17 cellular contexts compared by ENCODE assay signal in genomic region chr7:51152801-51153200, GRCh38.
A peak's percentile ranks its signal among the peaks of the same experiment; 100 is the strongest.
DNase-seq lines count a peak whose midpoint lies in the region; ATAC-seq, FAIRE-seq and TF ChIP-seq lines count a peak whose summit lies in the region.
"Had no signal": no experiment of that assay in that cellular context is flagged by ENCODE, and none has a peak within 500 bp of the region (broad histone marks: within the 10 kb centered on the region; RNA-seq: fewer than 3 reads in every experiment).

No MANE protein-coding gene starts in this region.

- H3K79me1 ChIP-seq in mesenchymal stem cell (replicated peaks; ENCODE audit: low read length, poor library complexity, severe bottlenecking): no peaks in the 10 kb centered on the region

- no peak for TF ChIP-seq CTCF in WTC11 (IDR thresholded peaks at IDR 0.05)
- TF ChIP-seq CTCF in dorsolateral prefrontal cortex (IDR thresholded peaks at IDR 0.05 in 54 of 56, conservative IDR thresholded peaks at IDR 0.05 in 2 of 56; ENCODE audit: low read depth in 1 of 56, partially characterized antibody in 56 of 56): no peak

- CTCF ChIA-PET in WTC11 (lab: Charles Lee): interaction anchor here (0.8 to 3.3 kb wide), 6 partner anchors 8 to 214 kb away, joined by 3 to 41 read pairs (median 8); no protein-coding TSS in a partner anchor

- peaks cover 0 to 66% (median 54%) of the 10 kb centered on the region in 10 experiments; a peak in 18 of 20 replicates for H3K4me1 ChIP-seq in BLaER1 treated with 17β-estradiol and CSF1 and Interleukin-3, amounts not matched to agents 10 nM and 100 nM
- H3K4me1 ChIP-seq in mesenchymal stem cell (ENCODE audit: control insufficient read depth, insufficient read depth, low read depth, low read length): no peaks in the 10 kb centered on the region
- H3K4me1 ChIP-seq: BE2C had no signal

- no peak overlapping the region for H3K4me3 Mint-ChIP-seq in WTC11
- H3K4me3 Mint-ChIP-seq: CD14-positive monocyte; CD4-positive, alpha-beta memory T cell had no signal

- TF ChIP-seq POLR2A in GM12891 (IDR thresholded peaks at IDR 0.05; ENCODE audit: low read depth, low read length): no peak

- POLR2A ChIA-PET in WTC11 (lab: Charles Lee): no interaction called here

- H3K27ac Mint-ChIP-seq in WTC11: 0 out of 2 replicates have a peak overlapping the region, but pooled peaks have one; percentile 25
- H3K27ac Mint-ChIP-seq: CD14-positive monocyte; CD4-positive, alpha-beta memory T cell had no signal

- peak overlapping the region in 8 of 11 experiments; percentile 12 to 85 (median 64); a peak in 13 of 22 replicates for H3K4me2 ChIP-seq in BLaER1 treated with 17β-estradiol and CSF1 and Interleukin-3, amounts not matched to agents 10 nM and 100 nM
- H3K4me2 ChIP-seq in mesenchymal stem cell (ENCODE audit: low read length, poor library complexity, severe bottlenecking): no peak overlapping the region

- no peaks in the 10 kb centered on the region for H3K27me3 ChIP-seq in BLaER1 treated with 17β-estradiol and CSF1 and Interleukin-3, amounts not matched to agents 10 nM and 100 nM
- H3K27me3 ChIP-seq in dorsolateral prefrontal cortex (no peaks in the 10 kb centered on the region), mesenchymal stem cell (ENCODE audit: control insufficient read depth in 1 of 2, insufficient read depth in 1 of 2, low read length in 2 of 2) (peaks cover 26 to 54% of the 10 kb centered on the region in 2 experiments)

- no peak overlapping the region for H4K8ac ChIP-seq in mesenchymal stem cell (ENCODE audit: low read length)

- intact Hi-C loops in dorsolateral prefrontal cortex (cut with DNase I): loop anchor here in 1 of 2 donors (5.0 kb wide), 1 partner anchor 460 kb away; no protein-coding TSS in a partner anchor

- no peak overlapping the region for H3K14ac ChIP-seq in mesenchymal stem cell (ENCODE audit: low read length in 2 of 2)

- H3K36me3 ChIP-seq in BLaER1 treated with 17β-estradiol and CSF1 and Interleukin-3, amounts not matched to agents 10 nM and 100 nM: no peaks in the 10 kb centered on the region; a peak in 1 of 22 replicates
- no peaks in the 10 kb centered on the region for H3K36me3 ChIP-seq in mesenchymal stem cell (ENCODE audit: control insufficient read depth in 1 of 2, insufficient read depth in 2 of 2, low read depth in 1 of 2, low read length in 2 of 2)
- H3K36me3 ChIP-seq: BE2C had no signal

- H2AK5ac ChIP-seq in mesenchymal stem cell (ENCODE audit: low read length, severe bottlenecking): no peak overlapping the region

- H4K20me1 ChIP-seq in BLaER1 treated with 17β-estradiol and CSF1 and Interleukin-3, amounts not matched to agents 10 nM and 100 nM: no peaks in the 10 kb centered on the region

- H3K4me1 Mint-ChIP-seq in WTC11: peaks cover 16% of the 10 kb centered on the region
- H3K4me1 Mint-ChIP-seq: CD4-positive, alpha-beta memory T cell had no signal

- 67% methylated on average over 2 of the region's 4 CpGs for WGBS in mesenchymal stem cell

- no peak overlapping the region for H3K18ac ChIP-seq in mesenchymal stem cell (ENCODE audit: low read depth in 1 of 2, low read length in 2 of 2)

- peaks cover 25% of the 10 kb centered on the region for H3K36me3 Mint-ChIP-seq in WTC11
- H3K36me3 Mint-ChIP-seq: CD14-positive monocyte; CD4-positive, alpha-beta memory T cell had no signal

- H3K23ac ChIP-seq in mesenchymal stem cell (ENCODE audit: low read length in 2 of 2): no peak overlapping the region

- H3K4me3 ChIP-seq in BLaER1 treated with 17β-estradiol and CSF1 and Interleukin-3, amounts not matched to agents 10 nM and 100 nM: no peak overlapping the region
- H3K4me3 ChIP-seq in dorsolateral prefrontal cortex (no peak overlapping the region), mesenchymal stem cell (ENCODE audit: insufficient read depth in 1 of 2, low read depth in 1 of 2, low read length in 2 of 2) (no peak overlapping the region)
- H3K4me3 ChIP-seq: K562 had no signal

- H2BK15ac ChIP-seq in mesenchymal stem cell (ENCODE audit: low read depth, poor library complexity, severe bottlenecking): no peak overlapping the region

- no peak overlapping the region for H3K4ac ChIP-seq in mesenchymal stem cell (ENCODE audit: low read depth in 1 of 2, low read length in 2 of 2)

- no peak overlapping the region for H3K27ac ChIP-seq in BLaER1 treated with 17β-estradiol and CSF1 and Interleukin-3, amounts not matched to agents 10 nM and 100 nM
- H3K27ac ChIP-seq in dorsolateral prefrontal cortex (peak overlapping the region in 56 of 59 donors; percentile 53 to 97 (median 90)), temporal lobe (ENCODE audit: low read depth, low read length) (peak overlapping the region; percentile 82), mesenchymal stem cell (ENCODE audit: low read length, poor library complexity, severe bottlenecking) (no peak overlapping the region)

- peaks cover 17% of the 10 kb centered on the region for H3K9me3 Mint-ChIP-seq in WTC11

- H2BK12ac ChIP-seq in mesenchymal stem cell (ENCODE audit: low read length in 2 of 2): no peak overlapping the region

- DNase-seq in WTC11 (ENCODE audit: low spot score) (no peak), dorsolateral prefrontal cortex (no peak), mesenchymal stem cell (no peak), GM12891 (ENCODE audit: insufficient read length, low spot score) (no peak)
- no peak for DNase-seq in activated CD4-positive, CD25-positive, alpha-beta regulatory T cell (lab: John Stamatoyannopoulos, UW)
- DNase-seq: ACHN; BE2C; CD4-positive, alpha-beta memory T cell; DMS79 treated with DMSO at 0.1 percent for 48 hours; GF-D8; HCEC 1CT; IMR-90 had no signal

- no peak for FAIRE-seq in GM12891 (lab: Jason Lieb, UNC)
- FAIRE-seq: HTR-8/SVneo, K562 had no signal

- H3K9ac ChIP-seq in BLaER1 treated with 17β-estradiol and CSF1 and Interleukin-3, amounts not matched to agents 10 nM and 100 nM: no peak overlapping the region
- H3K9ac ChIP-seq in mesenchymal stem cell (ENCODE audit: low read length): no peak overlapping the region

- no peaks in the 10 kb centered on the region for H3K27me3 Mint-ChIP-seq in WTC11 (ENCODE audit: low read depth)

- no peak overlapping the region for H2BK5ac ChIP-seq in mesenchymal stem cell (ENCODE audit: low read depth, low read length, poor library complexity, severe bottlenecking)

- H2AFZ ChIP-seq in mesenchymal stem cell (ENCODE audit: low read depth, low read length): no peak overlapping the region

- ATAC-seq in WTC11: peak; percentile 38; the same call in 1 of the 2 replicates
- ATAC-seq: K562 had no signal

- peaks cover 10 to 24% (median 17%) of the 10 kb centered on the region in 11 experiments for H3K9me3 ChIP-seq in BLaER1 treated with 17β-estradiol and CSF1 and Interleukin-3, amounts not matched to agents 10 nM and 100 nM (replicated peaks in 1 of 11)
- H3K9me3 ChIP-seq in mesenchymal stem cell (ENCODE audit: control insufficient read depth, low read length): peaks cover 4% of the 10 kb centered on the region
- H3K9me3 ChIP-seq: BE2C had no signal

- H2BK120ac ChIP-seq in mesenchymal stem cell (ENCODE audit: low read depth, low read length): no peak overlapping the region

- H4K91ac ChIP-seq in mesenchymal stem cell (ENCODE audit: low read length): no peak overlapping the region

TF ChIP-seq in WTC11, 78 proteins besides CTCF, POLR2A, EP300 and RAD21 (continues in another document):
- TF ChIP-seq E2F1 (CRISPR knock-in tag; IDR thresholded peaks at IDR 0.05): no peak

TF ChIP-seq in GM12891, 5 proteins besides CTCF, POLR2A, EP300 and RAD21:
- TF ChIP-seq POLR2AphosphoS5 (IDR thresholded peaks at IDR 0.05; ENCODE audit: low read depth, low read length) (no peak), POU2F2 (IDR thresholded peaks at IDR 0.05; ENCODE audit: low read depth, low read length) (no peak), TAF1 (IDR thresholded peaks at IDR 0.05; ENCODE audit: low read depth, low read length) (no peak), PAX5 (IDR thresholded peaks at IDR 0.05; ENCODE audit: insufficient read depth, low read length, severe bottlenecking) (no peak), SPI1 (IDR thresholded peaks at IDR 0.05; ENCODE audit: low read depth, low read length) (no peak)

Comparison
In these comparisons a context has a peak if more than half of its experiments do, and no peak if none do; other contexts are left out.
1. H3K27ac ChIP-seq: peak in dorsolateral prefrontal cortex (56 of 59) and temporal lobe (single experiment); none in BLaER1 treated with 17β-estradiol and CSF1 and Interleukin-3, amounts not matched to agents 10 nM and 100 nM (0 of 11) and mesenchymal stem cell (single experiment).